Comparison of ENCODE assay signal across 20 cellular contexts in genomic region chr16:13937411-13937810, GRCh38. TPM values are rescaled to one million over a fixed set of nuclear protein-coding genes. Genes with fewer than 3 reads are reported as not detected.
A peak's percentile ranks its signal among the peaks of the same experiment; 100 is the strongest.
DNase-seq lines count a peak whose midpoint lies in the region; ATAC-seq and TF ChIP-seq lines count a peak whose summit lies in the region.
"Had no signal": no experiment of that assay in that cellular context is flagged by ENCODE, and none has a peak within 500 bp of the region (broad histone marks: within the 10 kb centered on the region; RNA-seq: fewer than 3 reads in every experiment).

No MANE protein-coding gene starts in this region.

- peaks cover 8% of the 10 kb centered on the region for H3K4me1 Mint-ChIP-seq in activated T-helper 17 cell treated with anti-CD3 and anti-CD28 coated beads, Interleukin-2, amount 50 U/mL, for 72 hours
- peaks cover 7% of the 10 kb centered on the region for H3K4me1 Mint-ChIP-seq in endothelial cell (ENCODE audit: unreplicated experiment)

- no peak for TF ChIP-seq POLR2A in right lobe of liver (IDR thresholded peaks at IDR 0.05)

- peak overlapping the region; percentile 75 for H3K27ac Mint-ChIP-seq in activated T-helper 17 cell treated with anti-CD3 and anti-CD28 coated beads, Interleukin-2, amount 50 U/mL, for 72 hours
- H3K27ac Mint-ChIP-seq in endothelial cell (ENCODE audit: unreplicated experiment) = no peak overlapping the region
- H3K27ac Mint-ChIP-seq: CD4-positive, alpha-beta T cell had no signal

- no peak overlapping the region for H3K4me3 Mint-ChIP-seq in activated T-helper 17 cell treated with anti-CD3 and anti-CD28 coated beads, Interleukin-2, amount 50 U/mL, for 72 hours
- no peak overlapping the region for H3K4me3 Mint-ChIP-seq in endothelial cell (ENCODE audit: unreplicated experiment)
- H3K4me3 Mint-ChIP-seq: CD4-positive, alpha-beta T cell had no signal

- DNase-seq in right lobe of liver (no peak), psoas muscle (no peak), glomerular visceral epithelial cell (ENCODE audit: extremely low spot score) (no peak), endothelial cell (ENCODE audit: low spot score) (no peak), ureter (ENCODE audit: low spot score) (no peak)
- DNase-seq: CD4-positive, alpha-beta T cell; COR-L47; DMS79; Kasumi-1; NCI-H1417 treated with DMSO at 0.1 percent for 48 hours; NCI-H1930; NCI-H510A treated with DMSO at 0.1 percent for 48 hours; NCI-H748 treated with DMSO at 0.1 percent for 48 hours; NK-92 treated with Interleukin-12 subunit alpha and Interleukin-12 subunit beta, amount 100 ng/mL, for 24 hours; SHP77 treated with DMSO at 0.1 percent for 48 hours had no signal

- H3K4me3 ChIP-seq in ACC112 (ENCODE audit: low read depth, low read length) = no peak overlapping the region
- peak overlapping the region in 2 of 3 donors; percentile 3 to 11 for H3K4me3 ChIP-seq in right lobe of liver
- no peak overlapping the region for H3K4me3 ChIP-seq in psoas muscle
- H3K4me3 ChIP-seq: BLaER1, MG63 had no signal

- no peak for ATAC-seq in activated T-helper 17 cell treated with anti-CD3 and anti-CD28 coated beads, Interleukin-2, amount 50 U/mL, for 72 hours (replicated peaks)
- ATAC-seq in right lobe of liver (peak; percentile 55 to 62 (median 56)), psoas muscle (no peak)
- ATAC-seq: HCT116 had no signal

- no peaks in the 10 kb centered on the region for H3K9me3 ChIP-seq in right lobe of liver
- H3K9me3 ChIP-seq in psoas muscle = no peaks in the 10 kb centered on the region
- H3K9me3 ChIP-seq: MG63 had no signal

- no peaks in the 10 kb centered on the region for H3K79me2 ChIP-seq in ACC112 (ENCODE audit: control insufficient read depth, insufficient read depth, low read length, unreplicated experiment)

- no peaks in the 10 kb centered on the region for H3K9me3 Mint-ChIP-seq in activated T-helper 17 cell treated with anti-CD3 and anti-CD28 coated beads, Interleukin-2, amount 50 U/mL, for 72 hours
- no peaks in the 10 kb centered on the region for H3K9me3 Mint-ChIP-seq in endothelial cell (ENCODE audit: unreplicated experiment)
- H3K9me3 Mint-ChIP-seq: CD4-positive, alpha-beta T cell had no signal

- H3K36me3 Mint-ChIP-seq in activated T-helper 17 cell treated with anti-CD3 and anti-CD28 coated beads, Interleukin-2, amount 50 U/mL, for 72 hours (ENCODE audit: low read depth) = peaks cover 61% of the 10 kb centered on the region
- no peaks in the 10 kb centered on the region for H3K36me3 Mint-ChIP-seq in endothelial cell (ENCODE audit: low read depth, unreplicated experiment)

- H3K36me3 ChIP-seq in ACC112 (ENCODE audit: insufficient read depth, low read length) (peaks cover 32% of the 10 kb centered on the region), right lobe of liver (peaks cover 0 to 11% (median 9%) of the 10 kb centered on the region in 4 donors), psoas muscle (ENCODE audit: insufficient read depth in 1 of 2, low read depth in 1 of 2) (peaks cover 0 to 45% of the 10 kb centered on the region in 2 donors)

- H3K27me3 Mint-ChIP-seq in activated T-helper 17 cell treated with anti-CD3 and anti-CD28 coated beads, Interleukin-2, amount 50 U/mL, for 72 hours = no peaks in the 10 kb centered on the region
- H3K27me3 Mint-ChIP-seq in endothelial cell (ENCODE audit: unreplicated experiment) = peaks cover 3% of the 10 kb centered on the region
- H3K27me3 Mint-ChIP-seq: CD4-positive, alpha-beta T cell had no signal

- H3K27me3 ChIP-seq in ACC112 (ENCODE audit: insufficient read depth, low read length) (no peaks in the 10 kb centered on the region), right lobe of liver (no peaks in the 10 kb centered on the region), psoas muscle (ENCODE audit: insufficient read depth in 3 of 3, low read length in 2 of 3) (no peaks in the 10 kb centered on the region)
- H3K27me3 ChIP-seq: BLaER1, MG63 had no signal

- H2AFZ ChIP-seq in ACC112 (ENCODE audit: low read length, unreplicated experiment) = peak overlapping the region; percentile 0

- 33% methylated on average over 5 of the region's 5 CpGs for WGBS in right lobe of liver (ENCODE audit: insufficient coverage, low coverage, low lambda C conversion rate, missing lambda C conversion rate)
- WGBS in psoas muscle, 3 donors = 58 to 79% (median 61%) methylated on average over 5 of the region's 5 CpGs

- intact Hi-C loops in right lobe of liver (cut with DNase I) (no loop called here), psoas muscle (cut with DNase I) (no loop called here)

- peaks cover 13% of the 10 kb centered on the region for H3K4me1 ChIP-seq in ACC112 (ENCODE audit: control insufficient read depth, insufficient read depth, low read length, unreplicated experiment)
- peaks cover 0 to 30% (median 14%) of the 10 kb centered on the region in 4 donors for H3K4me1 ChIP-seq in right lobe of liver
- H3K4me1 ChIP-seq in psoas muscle = peaks cover 42% of the 10 kb centered on the region
- H3K4me1 ChIP-seq: BLaER1 had no signal

- TF ChIP-seq CTCF in right lobe of liver (IDR thresholded peaks at IDR 0.05) (no peak), psoas muscle (IDR thresholded peaks at IDR 0.05) (no peak), endothelial cell (IDR thresholded peaks at IDR 0.05; ENCODE audit: unreplicated experiment) (no peak)

- H3K27ac ChIP-seq in ACC112 (ENCODE audit: low read depth, low read length) (peak overlapping the region; percentile 49), right lobe of liver (peak overlapping the region; percentile 25 to 71 (median 57)), psoas muscle (peak overlapping the region; percentile 52)
- H3K27ac ChIP-seq: BLaER1 had no signal

RNA-seq across cellular contexts. Expression of gene ERCC4, which starts 17.5 kb away (rescaled TPM):
- total RNA-seq in activated T-helper 17 cell treated with anti-CD3 and anti-CD28 coated beads, Interleukin-2, amount 50 U/mL, for 72 hours = 10 to 100 TPM in 1 of 2 donors, 1 to 10 TPM in 1; 6.1 to 11.2 TPM
- total RNA-seq in right lobe of liver = 1 to 10 TPM; 3.4 to 7.3 (median 5.7) TPM
- 10 to 100 TPM in 1 of 4 donors, 1 to 10 TPM in 3; 6.8 to 10.8 (median 8.8) TPM for total RNA-seq in psoas muscle
- 1 to 10 TPM; 2.4 to 8.7 (median 2.5) TPM for polyA plus RNA-seq in psoas muscle
- 14.3 TPM for total RNA-seq in endothelial cell (ENCODE audit: unreplicated experiment)
- 16.2 TPM for total RNA-seq in ureter

Comparison
In these comparisons a context has a peak if more than half of its experiments do, and no peak if none do; other contexts are left out.
1. H3K4me3 ChIP-seq: peak in right lobe of liver (2 of 3); none in ACC112 (single experiment) and psoas muscle (single experiment).
2. ATAC-seq: peak in right lobe of liver (4 of 4); none in activated T-helper 17 cell treated with anti-CD3 and anti-CD28 coated beads, Interleukin-2, amount 50 U/mL, for 72 hours (single experiment) and psoas muscle (0 of 4).
3. Peak in every context shown above with its lines, with median percentiles within 50 percentile points of each other: H3K27ac ChIP-seq.